In genomic region chr10:124678566-124679240, GRCh38 we compare ENCODE assay signal across 1 cellular context.
TF ChIP-seq lines count a peak whose summit lies in the region.

No MANE protein-coding gene starts in this region.

TF ChIP-seq in WTC11, 78 proteins besides CTCF, POLR2A, EP300 and RAD21 (continued from another document):
- TF ChIP-seq ZBTB43 (CRISPR knock-in tag; IDR thresholded peaks at IDR 0.05) (no peak), TEAD4 (CRISPR knock-in tag; IDR thresholded peaks at IDR 0.05) (no peak)
- TF ChIP-seq, protein P1, sequence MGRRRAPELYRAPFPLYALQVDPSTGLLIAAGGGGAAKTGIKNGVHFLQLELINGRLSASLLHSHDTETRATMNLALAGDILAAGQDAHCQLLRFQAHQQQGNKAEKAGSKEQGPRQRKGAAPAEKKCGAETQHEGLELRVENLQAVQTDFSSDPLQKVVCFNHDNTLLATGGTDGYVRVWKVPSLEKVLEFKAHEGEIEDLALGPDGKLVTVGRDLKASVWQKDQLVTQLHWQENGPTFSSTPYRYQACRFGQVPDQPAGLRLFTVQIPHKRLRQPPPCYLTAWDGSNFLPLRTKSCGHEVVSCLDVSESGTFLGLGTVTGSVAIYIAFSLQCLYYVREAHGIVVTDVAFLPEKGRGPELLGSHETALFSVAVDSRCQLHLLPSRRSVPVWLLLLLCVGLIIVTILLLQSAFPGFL (CRISPR knock-in tag; IDR thresholded peaks at IDR 0.05; ENCODE audit: borderline replicate concordance), result no peak
TF ChIP-seq in WTC11: peak in this region for 0.
